In the genomic region with DNA sequence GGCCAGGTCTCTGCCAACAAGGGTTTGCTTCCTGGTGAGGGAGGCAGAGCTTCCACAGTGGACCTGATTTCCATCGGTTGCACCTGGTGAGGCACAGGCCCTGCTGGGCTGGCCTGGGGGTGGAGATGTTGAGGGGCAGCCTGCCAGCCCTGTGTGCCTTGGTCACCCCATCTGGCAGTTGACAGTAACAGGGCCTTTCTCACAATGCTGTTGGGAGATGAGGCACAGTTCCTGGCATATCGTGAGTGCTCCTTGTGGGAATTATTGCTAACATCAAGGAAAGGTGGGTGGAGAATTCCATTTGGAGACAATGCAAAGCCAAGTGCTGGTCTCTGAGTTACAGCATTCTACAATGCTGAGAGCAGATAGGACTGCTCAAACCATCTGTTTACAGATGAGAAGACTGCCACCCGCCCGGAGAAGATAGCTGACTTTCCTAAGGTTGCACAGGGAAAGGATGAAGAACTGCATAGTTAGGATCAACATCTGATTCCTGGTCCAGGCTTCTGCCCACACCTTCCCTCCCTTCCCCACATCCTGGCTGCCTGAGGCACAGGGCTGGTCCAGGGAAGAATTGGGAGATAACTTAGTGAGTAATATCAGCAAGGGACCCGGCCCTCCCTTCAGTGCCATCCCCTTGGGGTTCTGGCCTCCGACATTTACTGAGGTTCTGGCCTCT, we compare ENCODE assay signal across 1 cellular context.
TF ChIP-seq lines count a peak whose summit lies in the region.

No MANE protein-coding gene starts in this region.

TF ChIP-seq in IMR-90, 13 proteins besides CTCF, POLR2A, EP300 and RAD21 (continued from another document):
- TF ChIP-seq USF2 (IDR thresholded peaks at IDR 0.05; ENCODE audit: low read depth, low read length) (no peak), ELK1 (IDR thresholded peaks at IDR 0.05; ENCODE audit: borderline replicate concordance, low read depth, low read length) (no peak), MAZ (IDR thresholded peaks at IDR 0.05; ENCODE audit: borderline replicate concordance, low read depth, low read length) (no peak), FOS (IDR thresholded peaks at IDR 0.05; ENCODE audit: low read depth, low read length) (no peak), CHD1 (IDR thresholded peaks at IDR 0.05; ENCODE audit: low read depth, low read length) (no peak), NFE2L2 (IDR thresholded peaks at IDR 0.05; ENCODE audit: low read depth, low read length) (no peak), BHLHE40 (IDR thresholded peaks at IDR 0.05; ENCODE audit: low read depth, low read length) (no peak), RFX5 (IDR thresholded peaks at IDR 0.05; ENCODE audit: low read depth, low read length) (no peak), MXI1 (IDR thresholded peaks at IDR 0.05; ENCODE audit: borderline replicate concordance, low read depth, low read length) (no peak), SMC3 (IDR thresholded peaks at IDR 0.05; ENCODE audit: low read depth, low read length) (no peak)
TF ChIP-seq in IMR-90: peak in this region for 0.
